ENCODE assay signal across 17 cellular contexts in genomic region chr1:115067460-115067859, GRCh38. TPM values are rescaled to one million over a fixed set of nuclear protein-coding genes. Genes with fewer than 3 reads are reported as not detected.
A peak's percentile ranks its signal among the peaks of the same experiment; 100 is the strongest.
DNase-seq lines count a peak whose midpoint lies in the region; ATAC-seq and TF ChIP-seq lines count a peak whose summit lies in the region.
"Had no signal": no experiment of that assay in that cellular context is flagged by ENCODE, and none has a peak within 500 bp of the region (broad histone marks: within the 10 kb centered on the region; RNA-seq: fewer than 3 reads in every experiment).

No MANE protein-coding gene starts in this region.

- H3K4me3 ChIP-seq in PC-3 (ENCODE audit: low read length): no peak overlapping the region
- H3K4me3 ChIP-seq in coronary artery: peak overlapping the region; percentile 28
- H3K4me3 ChIP-seq in neutrophil (ENCODE audit: low read depth in 1 of 2, low read length in 1 of 2): no peak overlapping the region
- H3K4me3 ChIP-seq in testis: no peak overlapping the region
- H3K4me3 ChIP-seq: GM12878 had no signal

- no TSS peak for BruUV-seq in PC-3 (replicated peaks; lab: Mats Ljungman, UMichigan)

- intact Hi-C loops in PC-3 (cut with micrococcal nuclease) (no loop called here), testis (cut with DNase I; ENCODE audit: low total_unique reads) (no loop called here)

- TF ChIP-seq POLR2A in testis (IDR thresholded peaks at IDR 0.05): no peak

- no peaks in the 10 kb centered on the region for H3K9me2 ChIP-seq in PC-3 (replicated peaks; ENCODE audit: low read length)

- H3F3A ChIP-seq in PC-3 (ENCODE audit: low read length, unreplicated experiment): peaks cover under 1% of the 10 kb centered on the region

- TF ChIP-seq CTCF in PC-3 (conservative IDR thresholded peaks at IDR 0.05; ENCODE audit: low read depth, low read length) (no peak), coronary artery (IDR thresholded peaks at IDR 0.05) (no peak), neutrophil (IDR thresholded peaks at IDR 0.05) (no peak), testis (IDR thresholded peaks at IDR 0.05) (no peak)

- ATAC-seq in PC-3 (peak; percentile 72), HG03520 (IDR thresholded peaks at IDR 0.05; ENCODE audit: unreplicated experiment) (no peak)
- ATAC-seq: activated CD4-positive, CD25-positive, alpha-beta regulatory T cell treated with anti-CD3 and anti-CD28 coated beads, Interleukin-2, amount 50 U/mL, for 24 hours; GM12878; sciatic nerve had no signal

- no peaks in the 10 kb centered on the region for H3K79me2 ChIP-seq in PC-3 (ENCODE audit: low read length)

- 77 to 89% methylated on average over 6 of the region's 6 CpGs for WGBS in testis, 2 donors

- H4K20me1 ChIP-seq in PC-3 (ENCODE audit: low read length): no peaks in the 10 kb centered on the region

- H3K4me1 ChIP-seq in PC-3 (ENCODE audit: insufficient read depth, low read length) (peaks cover 37% of the 10 kb centered on the region), neutrophil (ENCODE audit: control insufficient read depth in 1 of 2, insufficient read depth in 1 of 2, low read depth in 1 of 2, low read length in 1 of 2) (peaks cover 9 to 10% of the 10 kb centered on the region in 2 experiments), testis (no peaks in the 10 kb centered on the region)

- no peak overlapping the region for H2AFZ ChIP-seq in PC-3 (ENCODE audit: low read length)

- no peak overlapping the region for H3K9ac ChIP-seq in PC-3 (ENCODE audit: low read length)

- POLR2A ChIA-PET in PC-3 (lab: Charles Lee; ENCODE audit: unreplicated experiment): interaction anchor here (0.8 kb wide), 1 partner anchor 10 kb away, joined by 3 read pairs; no protein-coding TSS in a partner anchor

- H3K4me2 ChIP-seq in PC-3 (ENCODE audit: low read length): peak overlapping the region; percentile 59

- H3K36me3 ChIP-seq in PC-3 (ENCODE audit: low read depth, low read length) (no peaks in the 10 kb centered on the region), neutrophil (peaks cover 70% of the 10 kb centered on the region), testis (ENCODE audit: low read depth, missing control alignments) (no peaks in the 10 kb centered on the region)

- CTCF ChIA-PET in PC-3 (lab: Charles Lee): no interaction called here

- H3K27ac ChIP-seq in PC-3 (ENCODE audit: low read length) (no peak overlapping the region), coronary artery (peak overlapping the region; percentile 64 to 88), neutrophil (peak overlapping the region; percentile 18), testis (no peak overlapping the region)

- DNase-seq in AG08395 (ENCODE audit: low spot score): peak; percentile 74
- peak; percentile 86 for DNase-seq in PC-3
- DNase-seq in coronary artery (ENCODE audit: low spot score): no peak
- no peak for DNase-seq in NCI-H1694 treated with DMSO at 0.1 percent for 48 hours (lab: John Stamatoyannopoulos, UW)
- no peak for DNase-seq in testis
- no peak for DNase-seq in NAMALWA (ENCODE audit: low spot score)
- DNase-seq: activated T-cell treated with anti-CD3 and anti-CD28 coated beads, Interleukin-2, amount 50 U/mL, for 1 hour; DMS153; GOT3; NCI-H1417 treated with DMSO at 0.1 percent for 48 hours; NCI-H69 had no signal

- no peaks in the 10 kb centered on the region for H3K27me3 ChIP-seq in PC-3 (ENCODE audit: low read length)
- no peaks in the 10 kb centered on the region for H3K27me3 ChIP-seq in neutrophil
- no peaks in the 10 kb centered on the region for H3K27me3 ChIP-seq in testis

- H3K9me3 ChIP-seq in PC-3 (ENCODE audit: low read length): no peaks in the 10 kb centered on the region
- no peaks in the 10 kb centered on the region for H3K9me3 ChIP-seq in neutrophil
- H3K9me3 ChIP-seq in testis: no peaks in the 10 kb centered on the region

RNA-seq across cellular contexts. Expression of gene TSPAN2, which starts 21.8 kb away (rescaled TPM):
- total RNA-seq in PC-3 (2014; rRNA removed) (1.3 and 1.7 TPM in 2 replicates), testis (1 to 10 TPM; 1.0 to 1.2 TPM)
- 6.0 TPM for polyA plus RNA-seq in testis (ENCODE audit: insufficient read depth, low read depth, low replicate concordance)

RNA-seq across cellular contexts. Expression of gene TSHB, which starts 37.8 kb away (rescaled TPM):
- total RNA-seq in PC-3 (2014; rRNA removed) (not detected in 2 replicates), testis (not detected)
- polyA plus RNA-seq in testis (ENCODE audit: insufficient read depth, low read depth, low replicate concordance): not detected
- total RNA-seq: A673, GM12878, sciatic nerve had no signal
- polyA plus RNA-seq: GM12878 had no signal

Comparison
In these comparisons a context has a peak if more than half of its experiments do, and no peak if none do; other contexts are left out.
1. DNase-seq: peak in AG08395 (single experiment) and PC-3 (single experiment); none in coronary artery (single experiment), NCI-H1694 treated with DMSO at 0.1 percent for 48 hours (single experiment), testis (single experiment) and NAMALWA (single experiment).
2. H3K27ac ChIP-seq: peak in coronary artery (2 of 2) and neutrophil (single experiment); none in PC-3 (single experiment) and testis (0 of 2).